ENCODE assay signal across 10 cellular contexts in genomic region chr22:29478326-29479276, GRCh38. TPM values are rescaled to one million over a fixed set of nuclear protein-coding genes. Genes with fewer than 3 reads are reported as not detected.
DNase-seq lines count a peak whose midpoint lies in the region; ATAC-seq and TF ChIP-seq lines count a peak whose summit lies in the region.
"Had no signal": no experiment of that assay in that cellular context is flagged by ENCODE, and none has a peak within 500 bp of the region (broad histone marks: within the 10 kb centered on the region; RNA-seq: fewer than 3 reads in every experiment).

No MANE protein-coding gene starts in this region.

- H3K27ac Mint-ChIP-seq in CD8-positive, alpha-beta T cell = no peak overlapping the region
- no peak overlapping the region for H3K27ac Mint-ChIP-seq in activated naive CD4-positive, alpha-beta T cell treated with anti-CD3 and anti-CD28 coated beads, Interleukin-2, amount 10 ng/mL, durations not matched to agents 7 days and 5 days

- in situ Hi-C loops in KBM-7 (cut with MboI; ENCODE audit: low pct_unique_long_range_greater_than_20kb, low sequenced_read_pairs) = no loop called here

- no peaks in the 10 kb centered on the region for H3K36me3 Mint-ChIP-seq in CD8-positive, alpha-beta T cell
- peaks cover 9% of the 10 kb centered on the region for H3K36me3 Mint-ChIP-seq in activated naive CD4-positive, alpha-beta T cell treated with anti-CD3 and anti-CD28 coated beads, Interleukin-2, amount 10 ng/mL, durations not matched to agents 7 days and 5 days

- POLR2A ChIA-PET in CD8-positive, alpha-beta T cell (lab: Charles Lee) = no interaction called here

- no peak overlapping the region for H3K4me3 ChIP-seq in CD8-positive, alpha-beta T cell (ENCODE audit: low read depth, low read length)

- CTCF ChIA-PET in CD8-positive, alpha-beta T cell (lab: Charles Lee) = no interaction called here
- CTCF ChIA-PET in activated naive CD4-positive, alpha-beta T cell treated with anti-CD3 and anti-CD28 coated beads, Interleukin-2, amount 10 ng/mL, durations not matched to agents 7 days and 5 days (lab: Charles Lee) = no interaction called here

- peak in 2 of 7 experiments; percentile 14 to 22 for DNase-seq in CD8-positive, alpha-beta T cell
- DNase-seq in KBM-7 = peak; percentile 40
- DNase-seq in activated naive CD4-positive, alpha-beta T cell treated with anti-CD3 and anti-CD28 coated beads, Interleukin-2, amount 10 ng/mL, durations not matched to agents 7 days and 5 days = peak; percentile 68
- peak; percentile 7 to 21 for DNase-seq in lung microvascular endothelial cell (ENCODE audit: low read depth in 2 of 2)
- no peak for DNase-seq in SW 1271 (lab: John Stamatoyannopoulos, UW)
- DNase-seq in HPDE6-E6E7 (ENCODE audit: extremely low spot score) = no peak

- H3K9me3 ChIP-seq in CD8-positive, alpha-beta T cell (ENCODE audit: low read length) = no peaks in the 10 kb centered on the region

- H3K27me3 Mint-ChIP-seq in CD8-positive, alpha-beta T cell (ENCODE audit: low read depth) = peaks cover 45% of the 10 kb centered on the region
- H3K27me3 Mint-ChIP-seq in activated naive CD4-positive, alpha-beta T cell treated with anti-CD3 and anti-CD28 coated beads, Interleukin-2, amount 10 ng/mL, durations not matched to agents 7 days and 5 days = peaks cover 77% of the 10 kb centered on the region

- no peak overlapping the region for H3K4me3 Mint-ChIP-seq in CD8-positive, alpha-beta T cell
- no peak overlapping the region for H3K4me3 Mint-ChIP-seq in activated naive CD4-positive, alpha-beta T cell treated with anti-CD3 and anti-CD28 coated beads, Interleukin-2, amount 10 ng/mL, durations not matched to agents 7 days and 5 days

- H3K27me3 ChIP-seq in CD8-positive, alpha-beta T cell (ENCODE audit: insufficient read depth, low read length) = no peaks in the 10 kb centered on the region

- intact Hi-C loops in CD8-positive, alpha-beta T cell (cut with DNase I, micrococcal nuclease) = no loop called here

- H3K9me3 Mint-ChIP-seq in CD8-positive, alpha-beta T cell = no peaks in the 10 kb centered on the region
- H3K9me3 Mint-ChIP-seq in activated naive CD4-positive, alpha-beta T cell treated with anti-CD3 and anti-CD28 coated beads, Interleukin-2, amount 10 ng/mL, durations not matched to agents 7 days and 5 days = no peaks in the 10 kb centered on the region

- no peak overlapping the region for H3K27ac ChIP-seq in CD8-positive, alpha-beta T cell (ENCODE audit: low read depth, low read length)

- no peak for TF ChIP-seq CTCF in CD8-positive, alpha-beta T cell (IDR thresholded peaks at IDR 0.05)

- H3K4me1 ChIP-seq in CD8-positive, alpha-beta T cell (ENCODE audit: insufficient read depth, low read length) = no peaks in the 10 kb centered on the region

- no peaks in the 10 kb centered on the region for H3K36me3 ChIP-seq in CD8-positive, alpha-beta T cell (ENCODE audit: insufficient read depth, low read length)

- peak; percentile 75 for ATAC-seq in CD8-positive, alpha-beta T cell
- ATAC-seq in GM18870 (IDR thresholded peaks at IDR 0.05; ENCODE audit: unreplicated experiment) = no peak
- no peak for ATAC-seq in HG03097 (IDR thresholded peaks at IDR 0.05; ENCODE audit: low FRiP score, unreplicated experiment)

- H3K4me1 Mint-ChIP-seq in CD8-positive, alpha-beta T cell (ENCODE audit: low read depth) = peaks cover 14% of the 10 kb centered on the region
- H3K4me1 Mint-ChIP-seq in activated naive CD4-positive, alpha-beta T cell treated with anti-CD3 and anti-CD28 coated beads, Interleukin-2, amount 10 ng/mL, durations not matched to agents 7 days and 5 days = peaks cover 21% of the 10 kb centered on the region

RNA-seq across cellular contexts. Expression of gene NEFH, which starts 1.4 kb away (rescaled TPM):
- under 1 TPM; 0.28 to 0.33 TPM for total RNA-seq in CD8-positive, alpha-beta T cell
- total RNA-seq in lung microvascular endothelial cell = 0.22 TPM in 1 of 2 replicates, not detected in the other

RNA-seq across cellular contexts. Expression of gene RFPL1, which starts 40.2 kb away (rescaled TPM):
- total RNA-seq in CD8-positive, alpha-beta T cell = not detected
- not detected in 2 replicates for total RNA-seq in lung microvascular endothelial cell
- total RNA-seq: fibroblast of lung, skeletal muscle tissue had no signal

Comparison
In these comparisons a context has a peak if more than half of its experiments do, and no peak if none do; other contexts are left out.
1. DNase-seq: peak in KBM-7 (single experiment), activated naive CD4-positive, alpha-beta T cell treated with anti-CD3 and anti-CD28 coated beads, Interleukin-2, amount 10 ng/mL, durations not matched to agents 7 days and 5 days (single experiment) and lung microvascular endothelial cell (2 of 2); none in SW 1271 (0 of 2) and HPDE6-E6E7 (single experiment).